ENCODE assay signal across 23 cellular contexts in genomic region chr10:33036670-33037069, GRCh38.
DNase-seq lines count a peak whose midpoint lies in the region; ATAC-seq and TF ChIP-seq lines count a peak whose summit lies in the region.
"Had no signal": no experiment of that assay in that cellular context is flagged by ENCODE, and none has a peak within 500 bp of the region (broad histone marks: within the 10 kb centered on the region; RNA-seq: fewer than 3 reads in every experiment).

No MANE protein-coding gene starts in this region.

- ATAC-seq in Panc1 (no peak), upper lobe of right lung (peak; percentile 21), T-cell (replicated peaks in 1 of 4) (no peak), GM19324 (IDR thresholded peaks at IDR 0.05; ENCODE audit: low FRiP score, unreplicated experiment) (no peak)

- H3K4me1 ChIP-seq in Panc1 (ENCODE audit: control insufficient read depth, insufficient read depth, low read length) (peaks cover 19% of the 10 kb centered on the region), esophagus muscularis mucosa (peaks cover 0 to 18% (median 11%) of the 10 kb centered on the region in 4 donors), upper lobe of right lung (no peaks in the 10 kb centered on the region)
- H3K4me1 ChIP-seq: BLaER1 had no signal

- H3K27ac Mint-ChIP-seq in T-cell = no peak overlapping the region
- H3K27ac Mint-ChIP-seq: CD8-positive, alpha-beta memory T cell had no signal

- CTCF ChIA-PET in Panc1 (lab: Charles Lee) = no interaction called here
- CTCF ChIA-PET in T-cell (lab: Charles Lee) = no interaction called here

- DNase-seq in Panc1 (ENCODE audit: low read depth, low spot score) (no peak), esophagus muscularis mucosa (ENCODE audit: extremely low spot score) (peak; percentile 72), upper lobe of right lung (no peak), T-cell (no peak), foreskin fibroblast (no peak)
- DNase-seq: 8988T; ACHN; BE2C; C1 segment of cervical spinal cord; CD4-positive, alpha-beta memory T cell; CD4-positive, CD25-positive, alpha-beta regulatory T cell; CD8-positive, alpha-beta memory T cell; COR-L47; DMS 273 treated with DMSO at 0.1 percent for 48 hours; DMS153; DMS53; DMS79; DND-41; EL; GF-D8 had no signal

- intact Hi-C loops in Panc1 (cut with micrococcal nuclease; ENCODE audit: unreplicated experiment) (no loop called here), esophagus muscularis mucosa (cut with DNase I) (no loop called here), upper lobe of right lung (cut with DNase I) (no loop called here)

- TF ChIP-seq CTCF in Panc1 (IDR thresholded peaks at IDR 0.05) (no peak), esophagus muscularis mucosa (IDR thresholded peaks at IDR 0.05) (no peak), upper lobe of right lung (IDR thresholded peaks at IDR 0.05) (no peak), foreskin fibroblast (IDR thresholded peaks at IDR 0.05; ENCODE audit: low read depth, low read length) (no peak)

- no peak for TF ChIP-seq EP300 in esophagus muscularis mucosa (IDR thresholded peaks at IDR 0.05)

- H3K9me3 Mint-ChIP-seq in T-cell = no peaks in the 10 kb centered on the region
- H3K9me3 Mint-ChIP-seq: CD4-positive, alpha-beta memory T cell; CD4-positive, CD25-positive, alpha-beta regulatory T cell; CD8-positive, alpha-beta memory T cell had no signal

- H3K4me3 ChIP-seq in Panc1 (ENCODE audit: low read depth in 2 of 2, low read length in 2 of 2) (no peak overlapping the region), esophagus muscularis mucosa (no peak overlapping the region), upper lobe of right lung (no peak overlapping the region), foreskin fibroblast (ENCODE audit: low read depth in 1 of 2, low read length in 2 of 2) (no peak overlapping the region)
- H3K4me3 ChIP-seq: BLaER1 had no signal

- in situ Hi-C loops in Panc1 (cut with HindIII; ENCODE audit: low pct_unique_long_range_greater_than_20kb, low sequenced_read_pairs) = no loop called here

- H3K27ac ChIP-seq in Panc1 (ENCODE audit: low read length) = 0 out of 2 replicates have a peak overlapping the region, but pooled peaks have one; percentile 66
- H3K27ac ChIP-seq in esophagus muscularis mucosa (replicated peaks in 1 of 4) = no peak overlapping the region
- no peak overlapping the region for H3K27ac ChIP-seq in upper lobe of right lung
- H3K27ac ChIP-seq: BLaER1 had no signal

- H3K4me3 Mint-ChIP-seq in T-cell = no peak overlapping the region
- H3K4me3 Mint-ChIP-seq: CD14-positive monocyte; CD4-positive, alpha-beta memory T cell; CD4-positive, CD25-positive, alpha-beta regulatory T cell; CD8-positive, alpha-beta memory T cell had no signal

- no peak for TF ChIP-seq POLR2A in esophagus muscularis mucosa (IDR thresholded peaks at IDR 0.05; ENCODE audit: low read depth)

- peaks cover 0 to 3% of the 10 kb centered on the region in 2 donors for H3K27me3 Mint-ChIP-seq in T-cell
- H3K27me3 Mint-ChIP-seq: CD4-positive, alpha-beta memory T cell; CD4-positive, CD25-positive, alpha-beta regulatory T cell had no signal

- no TSS peak for BruUV-seq in Panc1 (replicated peaks; lab: Mats Ljungman, UMichigan)

- H3K9me3 ChIP-seq in Panc1 (ENCODE audit: control insufficient read depth, insufficient read depth, low read depth, low read length) (no peaks in the 10 kb centered on the region), esophagus muscularis mucosa (no peaks in the 10 kb centered on the region), upper lobe of right lung (no peaks in the 10 kb centered on the region)
- H3K9me3 ChIP-seq: BE2C had no signal

- POLR2A ChIA-PET in Panc1 (lab: Charles Lee) = no interaction called here
- POLR2A ChIA-PET in T-cell (lab: Charles Lee) = no interaction called here

- H3K36me3 ChIP-seq in Panc1 (ENCODE audit: control insufficient read depth, insufficient read depth, low read length) (no peaks in the 10 kb centered on the region), esophagus muscularis mucosa (no peaks in the 10 kb centered on the region), upper lobe of right lung (no peaks in the 10 kb centered on the region)
- H3K36me3 ChIP-seq: BE2C, BLaER1 had no signal

- H3K27me3 ChIP-seq in Panc1 (ENCODE audit: control insufficient read depth, insufficient read depth, low read length) (no peaks in the 10 kb centered on the region), esophagus muscularis mucosa (no peaks in the 10 kb centered on the region), upper lobe of right lung (no peaks in the 10 kb centered on the region)
- H3K27me3 ChIP-seq: BE2C, BLaER1 had no signal

- H3K4me1 Mint-ChIP-seq in T-cell = peaks cover 0 to 23% (median 2%) of the 10 kb centered on the region in 3 donors
- H3K4me1 Mint-ChIP-seq: CD14-positive monocyte had no signal

- no peaks in the 10 kb centered on the region for H3K36me3 Mint-ChIP-seq in T-cell
- H3K36me3 Mint-ChIP-seq: CD14-positive monocyte; CD4-positive, alpha-beta memory T cell; CD4-positive, CD25-positive, alpha-beta regulatory T cell; CD8-positive, alpha-beta memory T cell had no signal

- WGBS in esophagus muscularis mucosa = 96% methylated on average over 10 of the region's 16 CpGs
